Comparison of ENCODE assay signal across 8 cellular contexts in genomic region chr10:117226813-117227451, GRCh38.
A peak's percentile ranks its signal among the peaks of the same experiment; 100 is the strongest.
DNase-seq lines count a peak whose midpoint lies in the region; ATAC-seq and TF ChIP-seq lines count a peak whose summit lies in the region.

No MANE protein-coding gene starts in this region.

- ATAC-seq in HG03175 (IDR thresholded peaks at IDR 0.05; ENCODE audit: unreplicated experiment) (peak; percentile 69), SK-N-SH treated with all-trans-retinoic acid at 6 μM for 48 hours (peak; percentile 64), GM21515 (IDR thresholded peaks at IDR 0.05; ENCODE audit: unreplicated experiment) (no peak), GM21737 (IDR thresholded peaks at IDR 0.05; ENCODE audit: unreplicated experiment) (no peak)

- DNase-seq in GF-D8 (lab: John Stamatoyannopoulos, UW): peak; percentile 21
- DNase-seq in iPS-NIHi11 (ENCODE audit: low spot score): peak; percentile 85
- no peak for DNase-seq in activated CD8-positive, alpha-beta memory T cell treated with anti-CD3 and anti-CD28 coated beads, Interleukin-2, amount 50 U/mL, for 48 hours
- DNase-seq in NCI-H187 treated with DMSO at 0.1 percent for 48 hours (lab: John Stamatoyannopoulos, UW): no peak

TF ChIP-seq in SK-N-SH treated with all-trans-retinoic acid at 6 μM for 48 hours, 23 proteins besides CTCF, POLR2A, EP300 and RAD21:
- TF ChIP-seq ZNF70 (CRISPR knock-in tag; IDR thresholded peaks at IDR 0.05) (no peak), TOX (CRISPR knock-in tag; IDR thresholded peaks at IDR 0.05; ENCODE audit: borderline replicate concordance) (no peak), ESRRG (CRISPR knock-in tag; IDR thresholded peaks at IDR 0.05) (no peak), ZFP30 (CRISPR knock-in tag; IDR thresholded peaks at IDR 0.05) (no peak), TCF4 (CRISPR knock-in tag; IDR thresholded peaks at IDR 0.05; ENCODE audit: borderline replicate concordance) (no peak), ZNF565 (CRISPR knock-in tag; conservative IDR thresholded peaks at IDR 0.05; ENCODE audit: low read depth) (no peak), SNAI2 (CRISPR knock-in tag; IDR thresholded peaks at IDR 0.05) (no peak), ISL1 (CRISPR knock-in tag; IDR thresholded peaks at IDR 0.05) (no peak), BACH2 (CRISPR knock-in tag; IDR thresholded peaks at IDR 0.05; ENCODE audit: borderline replicate concordance) (no peak), GLIS3 (CRISPR knock-in tag; IDR thresholded peaks at IDR 0.05) (no peak), CSDC2 (CRISPR knock-in tag; IDR thresholded peaks at IDR 0.05) (no peak), CREB5 (CRISPR knock-in tag; IDR thresholded peaks at IDR 0.05; ENCODE audit: low read depth) (no peak), RARB (CRISPR knock-in tag; IDR thresholded peaks at IDR 0.05) (no peak), CSRNP3 (CRISPR knock-in tag; IDR thresholded peaks at IDR 0.05) (no peak)

Comparison
In these comparisons a context has a peak if more than half of its experiments do, and no peak if none do; other contexts are left out.
1. DNase-seq: peak in GF-D8 (single experiment) and iPS-NIHi11 (single experiment); none in activated CD8-positive, alpha-beta memory T cell treated with anti-CD3 and anti-CD28 coated beads, Interleukin-2, amount 50 U/mL, for 48 hours (single experiment) and NCI-H187 treated with DMSO at 0.1 percent for 48 hours (single experiment).
2. ATAC-seq: peak in HG03175 (single experiment) and SK-N-SH treated with all-trans-retinoic acid at 6 μM for 48 hours (single experiment); none in GM21515 (single experiment) and GM21737 (single experiment).